Comparison of ENCODE assay signal across 14 cellular contexts in the genomic region with DNA sequence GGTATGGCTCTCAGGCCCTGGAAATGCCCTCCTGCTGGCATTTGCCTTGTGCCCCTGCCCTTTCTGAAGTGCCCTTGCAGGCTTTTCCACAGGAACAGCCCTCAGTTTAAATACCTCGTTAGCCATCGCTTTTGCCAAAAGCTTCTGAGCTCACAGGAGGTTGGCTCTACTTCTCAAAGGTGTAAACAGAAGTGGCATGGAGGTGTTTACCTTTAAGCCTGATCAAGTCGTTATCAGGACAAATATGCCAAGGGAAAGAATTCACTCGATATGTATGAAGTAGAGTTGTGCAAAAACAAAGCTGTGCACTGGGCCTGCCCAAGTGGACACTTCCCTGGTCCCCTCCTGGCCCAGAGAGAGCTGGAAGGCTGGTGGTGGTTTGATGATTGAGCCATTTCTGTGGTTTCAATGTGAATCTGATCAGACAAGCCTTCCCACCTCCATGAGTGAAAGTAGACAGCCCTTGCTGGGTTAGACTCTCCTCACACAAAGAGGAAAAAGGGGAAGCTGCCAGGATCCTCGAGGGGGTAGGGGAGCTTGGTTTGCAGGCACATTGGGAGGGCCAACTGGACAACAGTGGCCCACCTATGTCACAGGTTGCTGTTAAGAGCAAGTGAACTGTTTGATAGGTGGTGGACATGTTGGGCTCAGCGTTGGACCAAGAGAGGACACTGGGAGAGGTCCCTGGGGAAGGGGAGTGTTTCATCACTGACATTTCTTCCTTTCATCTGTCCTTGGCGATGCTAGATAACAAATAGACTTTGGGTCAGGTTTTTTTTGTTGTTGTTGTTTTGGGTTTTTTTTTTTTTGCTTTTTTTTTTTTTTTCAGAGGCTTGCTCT.
"Had no signal": no experiment of that assay in that cellular context is flagged by ENCODE, and none has a peak within 500 bp of the region (broad histone marks: within the 10 kb centered on the region; RNA-seq: fewer than 3 reads in every experiment).

No MANE protein-coding gene starts in this region.

- H3K27ac Mint-ChIP-seq: activated naive CD4-positive, alpha-beta T cell treated with anti-CD3 and anti-CD28 coated beads, Interleukin-2, amount 50 U/mL, for 72 hours; activated T-cell treated with anti-CD3 and anti-CD28 coated beads, Interleukin-2, amount 50 U/mL, for 24 hours had no signal

- H3K4me3 Mint-ChIP-seq: activated T-cell treated with anti-CD3 and anti-CD28 coated beads, Interleukin-2, amount 50 U/mL, for 24 hours had no signal

- DNase-seq: activated CD4-positive, alpha-beta T cell treated with anti-CD3 and anti-CD28 coated beads, Interleukin-2, amount 50 U/mL, for 48 hours; activated CD4-positive, CD25-positive, alpha-beta regulatory T cell treated with anti-CD3 and anti-CD28 coated beads, Interleukin-2, amount 50 U/mL, for 72 hours; activated effector memory CD4-positive, alpha-beta T cell treated with Interleukin-2 at 50 U/mL for 16 hours; activated T-cell treated with anti-CD3 and anti-CD28 coated beads, Interleukin-2, amount 50 U/mL, for 24 hours; central memory CD4-positive, alpha-beta T cell; colonic mucosa; hippocampal formation; kidney; sigmoid colon; spleen; stimulated activated CD4-positive, alpha-beta T cell treated with anti-CD3 and anti-CD28 coated beads, Interleukin-1b, Interleukin-23, amount 100 ng/mL, for 48 hours; SW 1271; thyroid gland had no signal

- ATAC-seq: activated naive CD4-positive, alpha-beta T cell treated with anti-CD3 and anti-CD28 coated beads, Interleukin-2, amount 50 U/mL, for 72 hours had no signal

- H3K9me3 Mint-ChIP-seq: activated naive CD4-positive, alpha-beta T cell treated with anti-CD3 and anti-CD28 coated beads, Interleukin-2, amount 50 U/mL, for 72 hours; activated T-cell treated with anti-CD3 and anti-CD28 coated beads, Interleukin-2, amount 50 U/mL, for 24 hours had no signal
